Comparison of ENCODE assay signal across 14 cellular contexts in genomic region chr9:133710661-133711427, GRCh38. TPM values are rescaled to one million over a fixed set of nuclear protein-coding genes. Genes with fewer than 3 reads are reported as not detected.
DNase-seq lines count a peak whose midpoint lies in the region; ATAC-seq and TF ChIP-seq lines count a peak whose summit lies in the region.
"Had no signal": no experiment of that assay in that cellular context is flagged by ENCODE, and none has a peak within 500 bp of the region (broad histone marks: within the 10 kb centered on the region; RNA-seq: fewer than 3 reads in every experiment).

No MANE protein-coding gene starts in this region.

- ATAC-seq in left cardiac atrium: no peak
- ATAC-seq: activated naive CD8-positive, alpha-beta T cell treated with anti-CD3 and anti-CD28 coated beads, Interleukin-2, amount 50 U/mL, for 24 hours; T-helper 17 cell had no signal

- H3K36me3 Mint-ChIP-seq in chondrocyte (ENCODE audit: low read depth) (no peaks in the 10 kb centered on the region), nephron progenitor cell (ENCODE audit: low read depth) (no peaks in the 10 kb centered on the region)

- in situ Hi-C loops in GM13977 (cut with MboI; ENCODE audit: low pct_unique_long_range_greater_than_20kb, low sequenced_read_pairs, unreplicated experiment): no loop called here

- DNase-seq in left cardiac atrium (peak; percentile 37), cardiac septum (ENCODE audit: low spot score) (no peak), chondrocyte (ENCODE audit: low spot score) (peak; percentile 94), nephron progenitor cell (peak; percentile 4), GM13977 (ENCODE audit: low spot score) (no peak), SW480 (ENCODE audit: low spot score) (no peak), nucleus accumbens (lab: John Stamatoyannopoulos, UW) (no peak)
- DNase-seq in stimulated activated CD4-positive, alpha-beta T cell treated with anti-CD3 and anti-CD28 coated beads, Interleukin-12 subunit alpha, Interleukin-12 subunit beta, amount 100 ng/mL, for 4 hours: no peak
- DNase-seq: activated naive CD8-positive, alpha-beta T cell treated with anti-CD3 and anti-CD28 coated beads, Interleukin-2, amount 50 U/mL, for 24 hours; NCI-H2081; NCI-H82; stimulated activated CD4-positive, alpha-beta T cell treated with anti-CD3 and anti-CD28 coated beads, Interleukin-4, amount 100 ng/mL, for 4 hours had no signal

- intact Hi-C loops in left cardiac atrium (cut with DNase I): no loop called here
- intact Hi-C loops in cardiac septum (cut with DNase I): no loop called here

- H3K4me1 Mint-ChIP-seq in chondrocyte (ENCODE audit: low read depth) (peaks cover 49% of the 10 kb centered on the region), nephron progenitor cell (peaks cover 73% of the 10 kb centered on the region)

- TF ChIP-seq CTCF in chondrocyte (IDR thresholded peaks at IDR 0.05) (no peak), nephron progenitor cell (IDR thresholded peaks at IDR 0.05) (no peak), GM13977 (IDR thresholded peaks at IDR 0.05; ENCODE audit: extremely low read depth, insufficient read depth, missing control alignments) (no peak)

- H3K27me3 Mint-ChIP-seq in chondrocyte (ENCODE audit: low read depth) (no peaks in the 10 kb centered on the region), nephron progenitor cell (ENCODE audit: low read depth, poor library complexity) (peaks cover 7% of the 10 kb centered on the region)

- H3K9me3 Mint-ChIP-seq in chondrocyte (ENCODE audit: low read depth) (no peaks in the 10 kb centered on the region), nephron progenitor cell (no peaks in the 10 kb centered on the region)
- H3K9me3 Mint-ChIP-seq: activated naive CD8-positive, alpha-beta T cell treated with anti-CD3 and anti-CD28 coated beads, Interleukin-2, amount 50 U/mL, for 24 hours had no signal

- H3K27ac Mint-ChIP-seq in chondrocyte (ENCODE audit: unreplicated experiment): peak overlapping the region; percentile 86
- no peak overlapping the region for H3K27ac Mint-ChIP-seq in nephron progenitor cell
- H3K27ac Mint-ChIP-seq: activated naive CD8-positive, alpha-beta T cell treated with anti-CD3 and anti-CD28 coated beads, Interleukin-2, amount 50 U/mL, for 24 hours; T-helper 17 cell had no signal

- no peak overlapping the region for H3K4me3 Mint-ChIP-seq in chondrocyte (ENCODE audit: unreplicated experiment)
- H3K4me3 Mint-ChIP-seq in nephron progenitor cell: peak overlapping the region; percentile 12
- H3K4me3 Mint-ChIP-seq: activated naive CD8-positive, alpha-beta T cell treated with anti-CD3 and anti-CD28 coated beads, Interleukin-2, amount 50 U/mL, for 24 hours; T-helper 17 cell had no signal

RNA-seq across cellular contexts. Expression of gene SARDH, which starts 27.3 kb away (rescaled TPM):
- total RNA-seq in left cardiac atrium: 1 to 10 TPM in 1 of 2 donors, under 1 TPM in 1; 0.88 to 1.4 TPM
- total RNA-seq in cardiac septum: 1.3 TPM
- total RNA-seq in chondrocyte: 0.74 to 1.2 TPM in 2 of 3 replicates, not detected in the other
- total RNA-seq: MCF 10A had no signal

Comparison
In these comparisons a context has a peak if more than half of its experiments do, and no peak if none do; other contexts are left out.
1. DNase-seq: peak in left cardiac atrium (single experiment), chondrocyte (single experiment) and nephron progenitor cell (single experiment); none in cardiac septum (single experiment), stimulated activated CD4-positive, alpha-beta T cell treated with anti-CD3 and anti-CD28 coated beads, Interleukin-12 subunit alpha, Interleukin-12 subunit beta, amount 100 ng/mL, for 4 hours (single experiment), GM13977 (single experiment), SW480 (single experiment) and nucleus accumbens (0 of 56).